17 cellular contexts compared by ENCODE assay signal in the genomic region with DNA sequence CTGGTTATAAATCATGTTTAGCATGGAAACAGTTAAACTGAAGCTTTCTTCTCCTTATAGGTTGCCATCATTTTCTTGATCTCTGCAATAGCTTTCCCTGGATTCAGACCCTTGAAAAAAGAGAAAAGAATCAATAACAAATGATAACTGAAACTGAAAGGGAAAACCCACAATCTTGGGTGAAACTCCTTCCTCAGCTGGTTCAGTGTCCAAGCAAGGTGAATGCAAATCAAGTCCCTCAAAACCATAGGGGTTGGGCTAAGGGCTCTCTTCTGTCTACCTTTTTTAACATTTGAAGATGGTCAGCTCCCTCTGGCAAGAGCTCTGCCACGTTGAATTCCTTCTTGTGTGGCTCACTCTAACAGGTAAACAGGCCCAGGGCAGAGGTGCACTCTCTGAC. TPM values are rescaled to one million over a fixed set of nuclear protein-coding genes. Genes with fewer than 3 reads are reported as not detected.
DNase-seq lines count a peak whose midpoint lies in the region; ATAC-seq and TF ChIP-seq lines count a peak whose summit lies in the region.
"Had no signal": no experiment of that assay in that cellular context is flagged by ENCODE, and none has a peak within 500 bp of the region (broad histone marks: within the 10 kb centered on the region; RNA-seq: fewer than 3 reads in every experiment).

No MANE protein-coding gene starts in this region.

- in situ Hi-C loops in ACHN (cut with HindIII; ENCODE audit: low pct_ligation_motif_present, low pct_unique_long_range_greater_than_20kb, low sequenced_read_pairs) = no loop called here

- H3K36me3 ChIP-seq in neural progenitor cell = peaks cover 12% of the 10 kb centered on the region
- H3K36me3 ChIP-seq in left lung = peaks cover 7 to 65% of the 10 kb centered on the region in 2 donors

- no peak overlapping the region for H3K4me3 Mint-ChIP-seq in activated CD4-positive, alpha-beta T cell treated with anti-CD3 and anti-CD28 coated beads for 36 hours
- H3K4me3 Mint-ChIP-seq in activated CD4-positive, alpha-beta memory T cell treated with anti-CD3 and anti-CD28 coated beads, Interleukin-2, amount 10 ng/mL, durations not matched to agents 7 days and 5 days = no peak overlapping the region
- H3K4me3 Mint-ChIP-seq in neural progenitor cell = no peak overlapping the region
- H3K4me3 Mint-ChIP-seq: brain; CD4-positive, alpha-beta T cell had no signal

- CTCF ChIA-PET in activated CD4-positive, alpha-beta T cell treated with anti-CD3 and anti-CD28 coated beads for 36 hours (lab: Charles Lee) = interaction anchor here (0.8 to 1.4 kb wide), 6 partner anchors 32 to 292 kb away, joined by 3 to 5 read pairs (median 3); no protein-coding TSS in a partner anchor
- CTCF ChIA-PET in activated CD4-positive, alpha-beta memory T cell treated with anti-CD3 and anti-CD28 coated beads, Interleukin-2, amount 10 ng/mL, durations not matched to agents 7 days and 5 days (lab: Charles Lee) = interaction anchor here (0.8 to 1.0 kb wide), 2 partner anchors 27 to 58 kb away, joined by 3 read pairs; no protein-coding TSS in a partner anchor

- H3K9ac ChIP-seq in neural progenitor cell = no peak overlapping the region

- no peak overlapping the region for H2AFZ ChIP-seq in neural progenitor cell (replicated peaks)

- no peak for DNase-seq in activated CD4-positive, alpha-beta T cell treated with anti-CD3 and anti-CD28 coated beads for 36 hours
- no peak for DNase-seq in activated CD4-positive, alpha-beta T cell treated with anti-CD3 and anti-CD28 coated beads, Interleukin-2, amount 50 U/mL, for 1 hour
- DNase-seq in GM20000 (ENCODE audit: low spot score) (peak; percentile 39), neural progenitor cell (ENCODE audit: low spot score) (no peak), ACHN (no peak), left lung (no peak)
- DNase-seq in activated CD4-positive, alpha-beta memory T cell treated with anti-CD3 and anti-CD28 coated beads, Interleukin-2, amount 10 ng/mL, durations not matched to agents 7 days and 5 days = no peak
- DNase-seq: activated CD4-positive, CD25-positive, alpha-beta regulatory T cell treated with anti-CD3 and anti-CD28 coated beads, Interleukin-2, amount 50 U/mL, for 72 hours; CD4-positive, alpha-beta T cell; dermis blood vessel endothelial cell; NCI-H2029 treated with DMSO at 0.1 percent for 48 hours; NCI-H526; SW 1271 had no signal

- H3K4me1 Mint-ChIP-seq in activated CD4-positive, alpha-beta T cell treated with anti-CD3 and anti-CD28 coated beads for 36 hours = peaks cover 8% of the 10 kb centered on the region
- peaks cover 19% of the 10 kb centered on the region for H3K4me1 Mint-ChIP-seq in activated CD4-positive, alpha-beta memory T cell treated with anti-CD3 and anti-CD28 coated beads, Interleukin-2, amount 10 ng/mL, durations not matched to agents 7 days and 5 days
- H3K4me1 Mint-ChIP-seq in neural progenitor cell = peaks cover 30% of the 10 kb centered on the region

- H3K9me3 ChIP-seq in neural progenitor cell (ENCODE audit: low read depth) (no peaks in the 10 kb centered on the region), left lung (no peaks in the 10 kb centered on the region)

- ATAC-seq in activated CD4-positive, alpha-beta T cell treated with anti-CD3 and anti-CD28 coated beads for 36 hours = no peak
- no peak for ATAC-seq in left lung
- no peak for ATAC-seq in GM21717 (IDR thresholded peaks at IDR 0.05; ENCODE audit: unreplicated experiment)
- ATAC-seq: Panc1 had no signal

- no peaks in the 10 kb centered on the region for H4K20me1 ChIP-seq in neural progenitor cell (ENCODE audit: low read depth)

- H3K27me3 ChIP-seq in neural progenitor cell = no peaks in the 10 kb centered on the region
- H3K27me3 ChIP-seq in left lung = no peaks in the 10 kb centered on the region

- H3K4me3 ChIP-seq in neural progenitor cell = no peak overlapping the region
- H3K4me3 ChIP-seq in left lung = no peak overlapping the region

- no peaks in the 10 kb centered on the region for H3K9me3 Mint-ChIP-seq in activated CD4-positive, alpha-beta T cell treated with anti-CD3 and anti-CD28 coated beads for 36 hours (ENCODE audit: low read depth)
- H3K9me3 Mint-ChIP-seq in activated CD4-positive, alpha-beta memory T cell treated with anti-CD3 and anti-CD28 coated beads, Interleukin-2, amount 10 ng/mL, durations not matched to agents 7 days and 5 days = no peaks in the 10 kb centered on the region
- no peaks in the 10 kb centered on the region for H3K9me3 Mint-ChIP-seq in neural progenitor cell
- H3K9me3 Mint-ChIP-seq: CD4-positive, alpha-beta T cell had no signal

- H3K36me3 Mint-ChIP-seq in activated CD4-positive, alpha-beta T cell treated with anti-CD3 and anti-CD28 coated beads for 36 hours (ENCODE audit: low read depth) = peaks cover 19% of the 10 kb centered on the region
- H3K36me3 Mint-ChIP-seq in activated CD4-positive, alpha-beta memory T cell treated with anti-CD3 and anti-CD28 coated beads, Interleukin-2, amount 10 ng/mL, durations not matched to agents 7 days and 5 days (ENCODE audit: low read depth) = peaks cover 44% of the 10 kb centered on the region
- peaks cover 21% of the 10 kb centered on the region for H3K36me3 Mint-ChIP-seq in neural progenitor cell

- H3K4me1 ChIP-seq in neural progenitor cell = peaks cover 31% of the 10 kb centered on the region
- peaks cover 0 to 25% of the 10 kb centered on the region in 2 donors for H3K4me1 ChIP-seq in left lung

- POLR2A ChIA-PET in activated CD4-positive, alpha-beta T cell treated with anti-CD3 and anti-CD28 coated beads for 36 hours (lab: Charles Lee) = no interaction called here
- POLR2A ChIA-PET in activated CD4-positive, alpha-beta memory T cell treated with anti-CD3 and anti-CD28 coated beads, Interleukin-2, amount 10 ng/mL, durations not matched to agents 7 days and 5 days (lab: Charles Lee) = no interaction called here

- TF ChIP-seq CTCF in GM20000 (IDR thresholded peaks at IDR 0.05; ENCODE audit: extremely low read depth, missing control alignments) (no peak), neural progenitor cell (IDR thresholded peaks at IDR 0.05) (no peak), left lung (IDR thresholded peaks at IDR 0.05) (no peak)

- no peaks in the 10 kb centered on the region for H3K79me2 ChIP-seq in neural progenitor cell (ENCODE audit: low read depth)

- no peaks in the 10 kb centered on the region for H3K27me3 Mint-ChIP-seq in activated CD4-positive, alpha-beta T cell treated with anti-CD3 and anti-CD28 coated beads for 36 hours
- no peaks in the 10 kb centered on the region for H3K27me3 Mint-ChIP-seq in activated CD4-positive, alpha-beta memory T cell treated with anti-CD3 and anti-CD28 coated beads, Interleukin-2, amount 10 ng/mL, durations not matched to agents 7 days and 5 days
- H3K27me3 Mint-ChIP-seq in neural progenitor cell (ENCODE audit: insufficient read depth, low read depth) = peaks cover 4% of the 10 kb centered on the region
- H3K27me3 Mint-ChIP-seq: CD4-positive, alpha-beta T cell had no signal

- H3K27ac Mint-ChIP-seq in activated CD4-positive, alpha-beta T cell treated with anti-CD3 and anti-CD28 coated beads for 36 hours = peak overlapping the region; percentile 69
- H3K27ac Mint-ChIP-seq in activated CD4-positive, alpha-beta memory T cell treated with anti-CD3 and anti-CD28 coated beads, Interleukin-2, amount 10 ng/mL, durations not matched to agents 7 days and 5 days = peak overlapping the region; percentile 66
- H3K27ac Mint-ChIP-seq in neural progenitor cell = peak overlapping the region; percentile 23
- H3K27ac Mint-ChIP-seq: CD4-positive, alpha-beta T cell had no signal

- intact Hi-C loops in activated CD4-positive, alpha-beta T cell treated with anti-CD3 and anti-CD28 coated beads for 36 hours (cut with DNase I, micrococcal nuclease) = no loop called here
- intact Hi-C loops in left lung (cut with DNase I) = no loop called here

- peak overlapping the region; percentile 6 for H3K27ac ChIP-seq in neural progenitor cell
- H3K27ac ChIP-seq in left lung = no peak overlapping the region

- H3F3A ChIP-seq in neural progenitor cell (ENCODE audit: low read depth) = peaks cover 49% of the 10 kb centered on the region

- H3K4me2 ChIP-seq in neural progenitor cell = no peak overlapping the region

RNA-seq across cellular contexts. Expression of a gene that starts 7.1 kb away (rescaled TPM):
- 10 to 100 TPM; 30.7 to 32.0 TPM for total RNA-seq in activated CD4-positive, alpha-beta T cell treated with anti-CD3 and anti-CD28 coated beads for 36 hours
- total RNA-seq in activated CD4-positive, alpha-beta memory T cell treated with anti-CD3 and anti-CD28 coated beads, Interleukin-2, amount 10 ng/mL, durations not matched to agents 7 days and 5 days = 10 to 100 TPM; 65.4 to 72.8 TPM
- 18.8 and 46.6 TPM in 2 replicates for total RNA-seq in neural progenitor cell (ENCODE audit: low replicate concordance)
- 10 to 100 TPM; 63.6 to 65.0 TPM for total RNA-seq in left lung

RNA-seq across cellular contexts. Expression of a gene that starts 35.0 kb away (rescaled TPM):
- total RNA-seq in activated CD4-positive, alpha-beta T cell treated with anti-CD3 and anti-CD28 coated beads for 36 hours = 100 to 1,000 TPM; 132 to 149 TPM
- total RNA-seq in activated CD4-positive, alpha-beta memory T cell treated with anti-CD3 and anti-CD28 coated beads, Interleukin-2, amount 10 ng/mL, durations not matched to agents 7 days and 5 days = 10 to 100 TPM; 90.9 to 91.3 TPM
- total RNA-seq in neural progenitor cell (ENCODE audit: low replicate concordance) (53.8 and 61.2 TPM in 2 replicates), left lung (100 to 1,000 TPM in 1 of 2 donors, 10 to 100 TPM in 1; 87.7 to 110 TPM)

RNA-seq across cellular contexts. Expression of a gene that starts 38.4 kb away (rescaled TPM):
- not detected for total RNA-seq in activated CD4-positive, alpha-beta T cell treated with anti-CD3 and anti-CD28 coated beads for 36 hours
- total RNA-seq in activated CD4-positive, alpha-beta memory T cell treated with anti-CD3 and anti-CD28 coated beads, Interleukin-2, amount 10 ng/mL, durations not matched to agents 7 days and 5 days = under 1 TPM in 1 of 2 experiments, not detected in 1; 0.25 TPM
- total RNA-seq in neural progenitor cell (ENCODE audit: low replicate concordance) (68.8 and 160 TPM in 2 replicates), left lung (10 to 100 TPM in 1 of 2 donors, 1 to 10 TPM in 1; 8.0 to 54.3 TPM)
- total RNA-seq: A172; CD4-positive, alpha-beta T cell had no signal

Comparison
In these comparisons a context has a peak if more than half of its experiments do, and no peak if none do; other contexts are left out.
1. RNA of a gene that starts 38.4 kb away (total RNA-seq): 68.8 to 160 TPM in neural progenitor cell and 8.0 to 54.3 TPM in left lung; 0.25 TPM in activated CD4-positive, alpha-beta memory T cell treated with anti-CD3 and anti-CD28 coated beads, Interleukin-2, amount 10 ng/mL, durations not matched to agents 7 days and 5 days and not detected in activated CD4-positive, alpha-beta T cell treated with anti-CD3 and anti-CD28 coated beads for 36 hours; every median in the first group is over 4 times any median in the second.
2. Peak in every context shown above with its lines, with median percentiles within 50 percentile points of each other: H3K27ac Mint-ChIP-seq.